Comparison of ENCODE assay signal across 23 cellular contexts in the genomic region with DNA sequence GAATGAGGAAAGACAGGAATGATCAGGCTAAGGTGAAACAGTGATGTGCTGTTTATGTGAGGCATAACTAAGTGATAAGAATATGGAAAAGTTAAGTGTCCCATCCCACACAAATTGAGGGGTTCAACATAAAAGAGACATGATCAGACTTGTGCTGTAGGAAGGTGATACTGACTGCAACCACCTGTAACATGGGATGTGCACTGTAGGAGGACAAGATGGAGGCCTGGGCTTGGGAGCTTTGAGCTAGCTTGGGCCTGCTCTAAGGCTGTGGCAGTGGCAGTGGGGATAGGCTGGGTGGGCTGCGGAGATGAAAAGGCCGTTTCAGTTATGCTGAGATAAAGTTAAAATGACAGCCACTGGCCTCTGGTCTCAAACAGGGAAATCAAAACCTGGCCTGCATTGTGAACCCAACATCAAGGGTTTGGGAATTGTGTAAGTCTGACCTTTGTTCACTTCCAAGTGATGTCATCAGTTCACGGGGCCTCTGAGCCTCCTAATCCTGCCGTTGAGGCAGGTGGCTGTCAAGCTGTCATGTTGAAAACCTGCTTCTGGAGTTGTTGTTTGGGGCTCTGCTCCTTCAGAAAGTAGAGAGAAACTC.
DNase-seq lines count a peak whose midpoint lies in the region; ATAC-seq and TF ChIP-seq lines count a peak whose summit lies in the region.
"Had no signal": no experiment of that assay in that cellular context is flagged by ENCODE, and none has a peak within 500 bp of the region (broad histone marks: within the 10 kb centered on the region; RNA-seq: fewer than 3 reads in every experiment).

No MANE protein-coding gene starts in this region.

- H3K9me3 ChIP-seq in colonic mucosa: no peaks in the 10 kb centered on the region
- H3K9me3 ChIP-seq in mucosa of descending colon: no peaks in the 10 kb centered on the region

- no peak overlapping the region for H3K27ac ChIP-seq in colonic mucosa
- H3K27ac ChIP-seq: GM23248, SK-N-MC had no signal

- H3K27me3 Mint-ChIP-seq in activated CD4-positive, alpha-beta T cell treated with anti-CD3 and anti-CD28 coated beads, Interleukin-2, amount 10 ng/mL, durations not matched to agents 24 days and 14 days: peaks cover 19% of the 10 kb centered on the region
- H3K27me3 Mint-ChIP-seq: B cell had no signal

- no peaks in the 10 kb centered on the region for H3K36me3 ChIP-seq in colonic mucosa
- no peaks in the 10 kb centered on the region for H3K36me3 ChIP-seq in mucosa of descending colon (ENCODE audit: low read depth)

- DNase-seq in activated CD4-positive, alpha-beta T cell treated with anti-CD3 and anti-CD28 coated beads, Interleukin-2, amount 10 ng/mL, durations not matched to agents 24 days and 14 days: peak; percentile 50
- DNase-seq in activated CD4-positive, alpha-beta T cell treated with anti-CD3 and anti-CD28 coated beads for 1 hour: no peak
- DNase-seq in colonic mucosa (peak; percentile 57), mucosa of descending colon (no peak), NCI-H2029 (lab: John Stamatoyannopoulos, UW) (no peak)
- DNase-seq: COR-L47; GF-D8; GM23248; Kasumi-1; MM.1S; NCI-H1092; NCI-H146; NCI-H2081 treated with DMSO at 0.1 percent for 48 hours; NCI-H446 treated with DMSO at 0.1 percent for 48 hours; NCI-H69; NK-92 treated with Interleukin-12 subunit alpha and Interleukin-12 subunit beta, amount 100 ng/mL, for 24 hours had no signal

- H3K27me3 ChIP-seq in colonic mucosa: no peaks in the 10 kb centered on the region

- H3K36me3 Mint-ChIP-seq in activated CD4-positive, alpha-beta T cell treated with anti-CD3 and anti-CD28 coated beads, Interleukin-2, amount 10 ng/mL, durations not matched to agents 24 days and 14 days (ENCODE audit: low read depth): no peaks in the 10 kb centered on the region

- H3K4me3 Mint-ChIP-seq in activated CD4-positive, alpha-beta T cell treated with anti-CD3 and anti-CD28 coated beads, Interleukin-2, amount 10 ng/mL, durations not matched to agents 24 days and 14 days: no peak overlapping the region
- H3K4me3 Mint-ChIP-seq: B cell, IgD-negative memory B cell had no signal

- no peak overlapping the region for H3K9ac ChIP-seq in colonic mucosa (ENCODE audit: low read depth in 2 of 2, low read length in 2 of 2)
- H3K9ac ChIP-seq: GM23248 had no signal

- no peak for TF ChIP-seq CTCF in colonic mucosa (IDR thresholded peaks at IDR 0.05)
- no peak for TF ChIP-seq CTCF in mucosa of descending colon (IDR thresholded peaks at IDR 0.05)

- H3K4me3 ChIP-seq in colonic mucosa: no peak overlapping the region
- H3K4me3 ChIP-seq in mucosa of descending colon: no peak overlapping the region
- H3K4me3 ChIP-seq: GM23248, SK-N-MC had no signal

- intact Hi-C loops in activated CD4-positive, alpha-beta T cell treated with anti-CD3 and anti-CD28 coated beads, Interleukin-2, amount 10 ng/mL, durations not matched to agents 24 days and 14 days (cut with micrococcal nuclease): no loop called here
- intact Hi-C loops in colonic mucosa (cut with DNase I): no loop called here
- intact Hi-C loops in mucosa of descending colon (cut with DNase I, micrococcal nuclease): no loop called here

- H3K9me3 Mint-ChIP-seq in activated CD4-positive, alpha-beta T cell treated with anti-CD3 and anti-CD28 coated beads, Interleukin-2, amount 10 ng/mL, durations not matched to agents 24 days and 14 days: no peaks in the 10 kb centered on the region
- H3K9me3 Mint-ChIP-seq: IgD-negative memory B cell had no signal

- ATAC-seq in mucosa of descending colon: peak; percentile 88
- ATAC-seq in HG02678 (IDR thresholded peaks at IDR 0.05; ENCODE audit: unreplicated experiment): no peak
- no peak for ATAC-seq in GM19397 (IDR thresholded peaks at IDR 0.05; ENCODE audit: unreplicated experiment)
- ATAC-seq: HCT116, Right ventricle myocardium inferior had no signal

- H3K4me1 ChIP-seq in colonic mucosa (no peaks in the 10 kb centered on the region), mucosa of descending colon (ENCODE audit: low read depth) (no peaks in the 10 kb centered on the region)

- peaks cover 21% of the 10 kb centered on the region for H3K4me1 Mint-ChIP-seq in activated CD4-positive, alpha-beta T cell treated with anti-CD3 and anti-CD28 coated beads, Interleukin-2, amount 10 ng/mL, durations not matched to agents 24 days and 14 days
- H3K4me1 Mint-ChIP-seq: B cell had no signal

- H3K27ac Mint-ChIP-seq in activated CD4-positive, alpha-beta T cell treated with anti-CD3 and anti-CD28 coated beads, Interleukin-2, amount 10 ng/mL, durations not matched to agents 24 days and 14 days: no peak overlapping the region
- H3K27ac Mint-ChIP-seq: B cell had no signal

Comparison
In these comparisons a context has a peak if more than half of its experiments do, and no peak if none do; other contexts are left out.
1. DNase-seq: peak in activated CD4-positive, alpha-beta T cell treated with anti-CD3 and anti-CD28 coated beads, Interleukin-2, amount 10 ng/mL, durations not matched to agents 24 days and 14 days (single experiment) and colonic mucosa (single experiment); none in activated CD4-positive, alpha-beta T cell treated with anti-CD3 and anti-CD28 coated beads for 1 hour (single experiment), mucosa of descending colon (0 of 3) and NCI-H2029 (single experiment).